23 cellular contexts compared by ENCODE assay signal in the genomic region with DNA sequence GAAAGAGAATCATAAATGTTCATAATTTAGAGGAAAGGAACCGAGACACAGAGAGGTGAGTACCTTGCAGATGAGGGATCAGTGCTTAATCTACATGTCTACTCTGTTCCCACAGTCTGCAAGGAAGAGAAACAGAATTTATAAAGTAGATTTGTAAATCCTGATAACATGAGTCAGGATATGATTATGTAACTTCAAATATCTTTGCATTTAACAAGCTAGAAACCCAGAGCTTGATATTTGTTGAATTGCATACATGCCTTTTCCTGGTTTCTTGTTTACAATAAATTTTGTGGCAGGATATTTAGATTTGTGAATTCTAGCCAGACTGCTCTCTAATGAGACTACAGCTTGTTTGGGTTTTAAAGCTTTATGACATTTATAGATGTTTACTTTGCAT.
DNase-seq lines count a peak whose midpoint lies in the region; ATAC-seq, FAIRE-seq and TF ChIP-seq lines count a peak whose summit lies in the region.
"Had no signal": no experiment of that assay in that cellular context is flagged by ENCODE, and none has a peak within 500 bp of the region (broad histone marks: within the 10 kb centered on the region; RNA-seq: fewer than 3 reads in every experiment).

No MANE protein-coding gene starts in this region.

- POLR2A ChIA-PET in A549 (lab: Yijun Ruan, JAX): no interaction called here
- POLR2A ChIA-PET in HEK293 (lab: Yijun Ruan, JAX): no interaction called here
- POLR2A ChIA-PET in naive thymus-derived CD4-positive, alpha-beta T cell (lab: Charles Lee): no interaction called here

- TF ChIP-seq RAD21 in A549 (conservative IDR thresholded peaks at IDR 0.05 in 1 of 2, IDR thresholded peaks at IDR 0.05 in 1 of 2): no peak

- CTCF ChIA-PET in A549 (lab: Yijun Ruan, JAX): no interaction called here
- CTCF ChIA-PET in HEK293 (lab: Yijun Ruan, JAX): no interaction called here
- CTCF ChIA-PET in naive thymus-derived CD4-positive, alpha-beta T cell (lab: Charles Lee): no interaction called here

- DNase-seq in A549 (ENCODE audit: low read depth in 1 of 2, low spot score in 1 of 2) (peak in 1 of 2 experiments; percentile 22), fibroblast of villous mesenchyme (ENCODE audit: low read depth) (peak; percentile 90), SW 1271 (lab: John Stamatoyannopoulos, UW) (no peak), upper lobe of right lung (no peak), suprapubic skin (ENCODE audit: low spot score in 2 of 2) (no peak)
- no peak for DNase-seq in naive thymus-derived CD4-positive, alpha-beta T cell
- DNase-seq: activated CD4-positive, alpha-beta T cell treated with anti-CD3 and anti-CD28 coated beads, Interleukin-2, amount 50 U/mL, for 1 hour; activated CD8-positive, alpha-beta memory T cell treated with anti-CD3 and anti-CD28 coated beads, Interleukin-2, amount 50 U/mL, for 48 hours; activated gamma-delta T cell; CD4-positive, CD25-positive, alpha-beta regulatory T cell; central memory CD4-positive, alpha-beta T cell; hippocampal formation; KBM-7; kidney; NCI-H1930; right lobe of liver; SHP77 had no signal

- WGBS in A549 (ENCODE audit: missing lambda C conversion rate): 16% methylated on average over 1 of the region's 1 CpG
- 51% methylated on average over 1 of the region's 1 CpG for WGBS in suprapubic skin

- H3K4me3 ChIP-seq in A549: no peak overlapping the region
- H3K4me3 ChIP-seq in HEK293 (ENCODE audit: low read depth, low read length): no peak overlapping the region
- H3K4me3 ChIP-seq in fibroblast of villous mesenchyme (ENCODE audit: low read depth, low read length): no peak overlapping the region
- no peak overlapping the region for H3K4me3 ChIP-seq in naive thymus-derived CD4-positive, alpha-beta T cell (ENCODE audit: low read length)
- no peak overlapping the region for H3K4me3 ChIP-seq in upper lobe of right lung
- H3K4me3 ChIP-seq in suprapubic skin: no peak overlapping the region
- H3K4me3 ChIP-seq: lung, right lobe of liver had no signal

- no peak overlapping the region for H3K27ac Mint-ChIP-seq in naive thymus-derived CD4-positive, alpha-beta T cell
- H3K27ac Mint-ChIP-seq: CD4-positive, CD25-positive, alpha-beta regulatory T cell; stimulated activated naive CD8-positive, alpha-beta T cell treated with anti-CD3 and anti-CD28 coated beads, Interleukin-15, Interleukin-2, amounts not matched to agents 100 ng/mL and 50 ng/mL, for 24 hours; T-helper 1 cell treated with Interleukin-12 subunit alpha and Interleukin-12 subunit beta and Interleukin-4 antibody, amounts not matched to agents 30 μg/mL and 1 μg/mL, for 36 hours had no signal

- H3K27me3 ChIP-seq in naive thymus-derived CD4-positive, alpha-beta T cell (ENCODE audit: control insufficient read depth in 2 of 2, insufficient read depth in 2 of 2, low read length in 2 of 2): no peaks in the 10 kb centered on the region
- no peaks in the 10 kb centered on the region for H3K27me3 ChIP-seq in upper lobe of right lung
- no peaks in the 10 kb centered on the region for H3K27me3 ChIP-seq in suprapubic skin
- H3K27me3 ChIP-seq: right lobe of liver had no signal

- no peak for TF ChIP-seq CTCF in A549 (IDR thresholded peaks at IDR 0.05)
- no peak for TF ChIP-seq CTCF in HEK293 (tag by site-specific recombination; IDR thresholded peaks at IDR 0.05)
- no peak for TF ChIP-seq CTCF in VCaP (conservative IDR thresholded peaks at IDR 0.05)
- TF ChIP-seq CTCF in fibroblast of villous mesenchyme (IDR thresholded peaks at IDR 0.05; ENCODE audit: insufficient read depth, low read depth, low read length): no peak
- TF ChIP-seq CTCF in upper lobe of right lung (IDR thresholded peaks at IDR 0.05): no peak
- no peak for TF ChIP-seq CTCF in suprapubic skin (IDR thresholded peaks at IDR 0.05)

- peaks cover 0 to 23% (median 8%) of the 10 kb centered on the region in 5 donors for H3K27me3 Mint-ChIP-seq in naive thymus-derived CD4-positive, alpha-beta T cell

- no peak for TF ChIP-seq EP300 in A549 (IDR thresholded peaks at IDR 0.05)
- no peak for TF ChIP-seq EP300 in suprapubic skin (IDR thresholded peaks at IDR 0.05)

- peaks cover 0 to 2% (median 0%) of the 10 kb centered on the region in 11 donors for H3K9me3 Mint-ChIP-seq in naive thymus-derived CD4-positive, alpha-beta T cell
- H3K9me3 Mint-ChIP-seq: stimulated activated naive CD8-positive, alpha-beta T cell treated with anti-CD3 and anti-CD28 coated beads, Interleukin-15, Interleukin-2, amounts not matched to agents 100 ng/mL and 50 ng/mL, for 24 hours; T-helper 1 cell treated with Interleukin-12 subunit alpha and Interleukin-12 subunit beta and Interleukin-4 antibody, amounts not matched to agents 30 μg/mL and 1 μg/mL, for 36 hours had no signal

- H3K36me3 ChIP-seq in HEK293 (ENCODE audit: control insufficient read depth in 2 of 2, insufficient read depth in 1 of 2, low read length in 2 of 2): no peaks in the 10 kb centered on the region
- H3K36me3 ChIP-seq in naive thymus-derived CD4-positive, alpha-beta T cell (ENCODE audit: control insufficient read depth in 2 of 3, insufficient read depth in 3 of 3, low read length in 3 of 3): no peaks in the 10 kb centered on the region
- H3K36me3 ChIP-seq in upper lobe of right lung: no peaks in the 10 kb centered on the region
- no peaks in the 10 kb centered on the region for H3K36me3 ChIP-seq in suprapubic skin
- H3K36me3 ChIP-seq: right lobe of liver had no signal

- H3K27ac ChIP-seq in A549: peak overlapping the region in 1 of 2 experiments; percentile 40; a peak in 1 of 6 replicates
- H3K27ac ChIP-seq in HEK293 (ENCODE audit: extremely low read depth, low read depth, low read length): no peak overlapping the region
- H3K27ac ChIP-seq in VCaP: peak overlapping the region; percentile 80
- no peak overlapping the region for H3K27ac ChIP-seq in naive thymus-derived CD4-positive, alpha-beta T cell (ENCODE audit: low read depth, low read length)
- no peak overlapping the region for H3K27ac ChIP-seq in upper lobe of right lung
- H3K27ac ChIP-seq in suprapubic skin: no peak overlapping the region
- H3K27ac ChIP-seq: right lobe of liver had no signal

- no peak for FAIRE-seq in A549 (lab: Jason Lieb, UNC)
- FAIRE-seq: kidney had no signal

- intact Hi-C loops in naive thymus-derived CD4-positive, alpha-beta T cell (cut with micrococcal nuclease): no loop called here
- intact Hi-C loops in upper lobe of right lung (cut with DNase I): no loop called here

- peak overlapping the region; percentile 57 for H3K4me2 ChIP-seq in A549

- no peak overlapping the region for H3K4me3 Mint-ChIP-seq in naive thymus-derived CD4-positive, alpha-beta T cell
- H3K4me3 Mint-ChIP-seq: CD4-positive, CD25-positive, alpha-beta regulatory T cell; stimulated activated naive CD8-positive, alpha-beta T cell treated with anti-CD3 and anti-CD28 coated beads, Interleukin-15, Interleukin-2, amounts not matched to agents 100 ng/mL and 50 ng/mL, for 24 hours; T-helper 1 cell treated with Interleukin-12 subunit alpha and Interleukin-12 subunit beta and Interleukin-4 antibody, amounts not matched to agents 30 μg/mL and 1 μg/mL, for 36 hours had no signal

- H3K4me1 ChIP-seq in A549: peaks cover 37% of the 10 kb centered on the region; the same call in 2 of the 3 replicates
- 0 out of 2 replicates have a peak, but pooled peaks cover 3% of the 10 kb centered on the region for H3K4me1 ChIP-seq in HEK293 (ENCODE audit: control insufficient read depth, insufficient read depth, low read length)
- H3K4me1 ChIP-seq in naive thymus-derived CD4-positive, alpha-beta T cell (ENCODE audit: control insufficient read depth in 2 of 2, insufficient read depth in 2 of 2, low read length in 2 of 2): no peaks in the 10 kb centered on the region
- no peaks in the 10 kb centered on the region for H3K4me1 ChIP-seq in upper lobe of right lung
- H3K4me1 ChIP-seq in suprapubic skin: peaks cover 4% of the 10 kb centered on the region
- H3K4me1 ChIP-seq: right lobe of liver had no signal

- ATAC-seq in A549: no peak; a peak in 1 of 6 replicates
- ATAC-seq in naive thymus-derived CD4-positive, alpha-beta T cell: no peak
- ATAC-seq in upper lobe of right lung: no peak
- ATAC-seq: esophagus mucosa, right lobe of liver had no signal

- no peaks in the 10 kb centered on the region for H3K36me3 Mint-ChIP-seq in naive thymus-derived CD4-positive, alpha-beta T cell
- H3K36me3 Mint-ChIP-seq: CD4-positive, CD25-positive, alpha-beta regulatory T cell had no signal

- H3K9me3 ChIP-seq in A549 (no peaks in the 10 kb centered on the region), HEK293 (ENCODE audit: control insufficient read depth, insufficient read depth, low read depth, low read length) (no peaks in the 10 kb centered on the region), upper lobe of right lung (no peaks in the 10 kb centered on the region), suprapubic skin (no peaks in the 10 kb centered on the region)
- no peaks in the 10 kb centered on the region for H3K9me3 ChIP-seq in naive thymus-derived CD4-positive, alpha-beta T cell (ENCODE audit: control insufficient read depth in 2 of 3, low read length in 3 of 3)
- H3K9me3 ChIP-seq: right lobe of liver had no signal

- H3K4me1 Mint-ChIP-seq in naive thymus-derived CD4-positive, alpha-beta T cell: peaks cover 0 to 3% (median 0%) of the 10 kb centered on the region in 7 donors
- H3K4me1 Mint-ChIP-seq: CD4-positive, CD25-positive, alpha-beta regulatory T cell had no signal

- TF ChIP-seq POLR2A in A549 (IDR thresholded peaks at IDR 0.05; ENCODE audit: low read length) (no peak), suprapubic skin (IDR thresholded peaks at IDR 0.05) (no peak)

TF ChIP-seq in A549, 52 proteins besides CTCF, POLR2A, EP300 and RAD21:
- TF ChIP-seq GATA3 (IDR thresholded peaks at IDR 0.05; ENCODE audit: borderline replicate concordance) (peak; percentile 15; the same call in 1 of the 2 replicates), CBX2 (IDR thresholded peaks at IDR 0.05; ENCODE audit: borderline replicate concordance, low read depth) (no peak), FOSL2 (IDR thresholded peaks at IDR 0.05) (no peak), FOSL2 (CRISPR knock-in tag; IDR thresholded peaks at IDR 0.05) (0 out of 2 replicates have a peak, but pooled peaks have one; percentile 11), JUNB (IDR thresholded peaks at IDR 0.05) (peak; percentile 22; the same call in 1 of the 2 replicates), ZFP36 (IDR thresholded peaks at IDR 0.05; ENCODE audit: borderline replicate concordance, partially characterized antibody) (no peak)

TF ChIP-seq in HEK293, 187 proteins besides CTCF, POLR2A, EP300 and RAD21 (continues in another document):
- TF ChIP-seq, protein P1, sequence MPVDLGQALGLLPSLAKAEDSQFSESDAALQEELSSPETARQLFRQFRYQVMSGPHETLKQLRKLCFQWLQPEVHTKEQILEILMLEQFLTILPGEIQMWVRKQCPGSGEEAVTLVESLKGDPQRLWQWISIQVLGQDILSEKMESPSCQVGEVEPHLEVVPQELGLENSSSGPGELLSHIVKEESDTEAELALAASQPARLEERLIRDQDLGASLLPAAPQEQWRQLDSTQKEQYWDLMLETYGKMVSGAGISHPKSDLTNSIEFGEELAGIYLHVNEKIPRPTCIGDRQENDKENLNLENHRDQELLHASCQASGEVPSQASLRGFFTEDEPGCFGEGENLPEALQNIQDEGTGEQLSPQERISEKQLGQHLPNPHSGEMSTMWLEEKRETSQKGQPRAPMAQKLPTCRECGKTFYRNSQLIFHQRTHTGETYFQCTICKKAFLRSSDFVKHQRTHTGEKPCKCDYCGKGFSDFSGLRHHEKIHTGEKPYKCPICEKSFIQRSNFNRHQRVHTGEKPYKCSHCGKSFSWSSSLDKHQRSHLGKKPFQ (tag by site-specific recombination; IDR thresholded peaks at IDR 0.05): no peak
